In the genomic region with DNA sequence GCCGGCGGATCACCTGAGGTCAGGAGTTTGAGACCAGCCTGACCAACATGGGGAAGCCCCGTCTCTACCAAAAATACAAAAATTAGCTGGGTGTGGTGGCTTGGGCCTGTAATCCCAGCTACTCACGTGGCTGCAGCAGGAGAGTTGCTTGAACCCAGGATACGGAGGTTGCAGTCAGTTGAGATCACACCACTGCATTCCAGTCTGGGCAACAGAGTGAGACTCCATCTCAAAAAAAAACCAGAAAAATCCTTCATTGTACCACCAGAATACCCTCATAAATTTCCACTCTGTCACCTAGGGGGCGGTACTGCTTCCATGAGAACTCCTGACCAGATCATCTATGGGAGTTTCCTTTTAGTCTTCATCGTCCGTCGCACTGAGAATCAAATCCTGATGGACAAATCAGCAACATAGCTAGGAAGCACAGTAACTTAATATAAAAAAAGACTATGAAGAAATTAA, we compare ENCODE assay signal across 8 cellular contexts.
DNase-seq lines count a peak whose midpoint lies in the region; ATAC-seq and TF ChIP-seq lines count a peak whose summit lies in the region.

No MANE protein-coding gene starts in this region.

- no peaks in the 10 kb centered on the region for H3K27me3 Mint-ChIP-seq in stimulated activated memory B cell treated with anti-CD40 and anti-IgM and Interleukin-4, amounts not matched to agents 10 μg/mL and 1 μg/mL and 100 μg/mL, for 72 hours

- H3K9me3 ChIP-seq in BE2C: no peaks in the 10 kb centered on the region
- H3K9me3 ChIP-seq in GM23248 (ENCODE audit: low read depth): no peaks in the 10 kb centered on the region
- no peaks in the 10 kb centered on the region for H3K9me3 ChIP-seq in SK-N-MC (ENCODE audit: low read depth, low read length)

- H3F3A ChIP-seq in GM23248 (ENCODE audit: insufficient read depth): peaks cover 81% of the 10 kb centered on the region

- peaks cover 4% of the 10 kb centered on the region; the same call in 1 of the 2 replicates for H3K36me3 ChIP-seq in BE2C
- peaks cover 20% of the 10 kb centered on the region; the same call in 1 of the 2 replicates for H3K36me3 ChIP-seq in GM23248 (ENCODE audit: low read depth)
- H3K36me3 ChIP-seq in SK-N-MC (ENCODE audit: insufficient read depth, low read length): peaks cover 46% of the 10 kb centered on the region

- TF ChIP-seq CTCF in BE2C (IDR thresholded peaks at IDR 0.05; ENCODE audit: low read depth, low read length): peak; percentile 50

- H3K4me2 ChIP-seq in GM23248 (ENCODE audit: unreplicated experiment): peak overlapping the region; percentile 99

- no peaks in the 10 kb centered on the region for H3K4me1 ChIP-seq in BE2C
- peaks cover 82% of the 10 kb centered on the region for H3K4me1 ChIP-seq in GM23248 (ENCODE audit: insufficient read depth)

- H3K4me3 ChIP-seq in BE2C (ENCODE audit: low read depth, low read length) (no peak overlapping the region), GM23248 (peak overlapping the region; percentile 81), SK-N-MC (peak overlapping the region; percentile 87)

- H3K27me3 ChIP-seq in BE2C (no peaks in the 10 kb centered on the region), GM23248 (replicated peaks; ENCODE audit: insufficient read depth) (no peaks in the 10 kb centered on the region)

- H3K9ac ChIP-seq in GM23248 (peak overlapping the region; percentile 97), SK-N-MC (ENCODE audit: insufficient read length) (peak overlapping the region; percentile 98)

- DNase-seq in BE2C (no peak), GM23248 (peak; percentile 91), SK-N-MC (ENCODE audit: low read depth, low spot score) (no peak), erythroblast (lab: John Stamatoyannopoulos, UW) (peak; percentile 36 to 40)

- H3K9me3 Mint-ChIP-seq in stimulated activated memory B cell treated with anti-CD40 and anti-IgM and Interleukin-4, amounts not matched to agents 10 μg/mL and 1 μg/mL and 100 μg/mL, for 72 hours: no peaks in the 10 kb centered on the region

- H3K4me1 Mint-ChIP-seq in stimulated activated memory B cell treated with anti-CD40 and anti-IgM and Interleukin-4, amounts not matched to agents 10 μg/mL and 1 μg/mL and 100 μg/mL, for 72 hours: peaks cover 86% of the 10 kb centered on the region

- 15 to 19% methylated on average over 9 of the region's 9 CpGs for WGBS in GM23248 (ENCODE audit: low coverage in 1 of 2, low lambda C conversion rate in 2 of 2, missing lambda C conversion rate in 2 of 2), 2 experiments

- in situ Hi-C loops in GM23248 (cut with MboI): no loop called here

- H3K36me3 Mint-ChIP-seq in stimulated activated memory B cell treated with anti-CD40 and anti-IgM and Interleukin-4, amounts not matched to agents 10 μg/mL and 1 μg/mL and 100 μg/mL, for 72 hours: peaks cover 43% of the 10 kb centered on the region

- H3K27ac ChIP-seq in GM23248 (peak overlapping the region; percentile 100), SK-N-MC (peak overlapping the region; percentile 97)

- H2AFZ ChIP-seq in GM23248: no peak overlapping the region

- no peaks in the 10 kb centered on the region for H3K9me2 ChIP-seq in GM23248 (ENCODE audit: insufficient read depth)

- ATAC-seq in stimulated activated memory B cell treated with anti-CD40 and anti-IgM and Interleukin-4, amounts not matched to agents 10 μg/mL and 1 μg/mL and 100 μg/mL, for 72 hours: no peak
- ATAC-seq in GM21423 (IDR thresholded peaks at IDR 0.05; ENCODE audit: unreplicated experiment): no peak
- ATAC-seq in HG03025 (IDR thresholded peaks at IDR 0.05; ENCODE audit: low FRiP score, unreplicated experiment): no peak
- ATAC-seq in HG03469 (IDR thresholded peaks at IDR 0.05; ENCODE audit: unreplicated experiment): no peak

- no peaks in the 10 kb centered on the region for H4K20me1 ChIP-seq in GM23248 (ENCODE audit: insufficient read depth)

- peaks cover 84% of the 10 kb centered on the region for H3K79me2 ChIP-seq in GM23248 (ENCODE audit: insufficient read depth)

- no peak for TF ChIP-seq POLR2A in erythroblast (IDR thresholded peaks at IDR 0.05; ENCODE audit: low read length)

- peak overlapping the region; percentile 98 for H3K27ac Mint-ChIP-seq in stimulated activated memory B cell treated with anti-CD40 and anti-IgM and Interleukin-4, amounts not matched to agents 10 μg/mL and 1 μg/mL and 100 μg/mL, for 72 hours

- peak overlapping the region; percentile 86 for H3K4me3 Mint-ChIP-seq in stimulated activated memory B cell treated with anti-CD40 and anti-IgM and Interleukin-4, amounts not matched to agents 10 μg/mL and 1 μg/mL and 100 μg/mL, for 72 hours

Comparison
In these comparisons a context has a peak if more than half of its experiments do, and no peak if none do; other contexts are left out.
1. DNase-seq: peak in GM23248 (single experiment) and erythroblast (2 of 2); none in BE2C (single experiment) and SK-N-MC (single experiment).